ENCODE assay signal across 16 cellular contexts in the genomic region with DNA sequence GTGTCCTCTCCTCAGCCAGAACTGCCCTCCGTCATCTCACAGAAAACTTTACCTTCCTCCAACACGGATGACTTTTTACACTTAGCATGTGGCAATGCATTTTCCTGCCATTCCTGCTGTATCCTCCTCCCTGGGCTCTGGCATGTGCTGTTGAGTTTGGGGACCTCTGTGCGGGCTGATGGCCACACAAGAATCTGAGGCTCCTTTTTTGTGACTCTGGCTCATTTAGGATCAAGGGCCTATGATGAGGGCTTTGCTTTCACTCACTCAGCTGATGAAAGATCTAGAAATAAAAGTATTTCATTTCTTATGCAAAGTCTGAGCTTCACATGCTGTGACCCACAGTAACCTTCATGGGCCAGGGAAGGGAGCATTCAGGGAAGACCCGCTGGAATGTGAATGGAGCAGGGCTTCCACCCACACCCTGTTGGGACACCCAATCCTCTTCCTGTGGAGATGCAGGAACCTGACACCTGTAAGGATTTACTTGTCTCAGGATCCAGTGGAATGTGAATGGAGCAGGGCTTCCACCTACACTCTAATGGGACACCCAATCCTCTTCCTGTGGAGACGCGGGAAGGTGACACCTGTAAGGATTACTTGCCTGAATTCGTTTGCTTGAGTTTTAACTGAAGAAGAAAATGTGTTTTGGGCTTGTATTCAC.
"Had no signal": no experiment of that assay in that cellular context is flagged by ENCODE, and none has a peak within 500 bp of the region (broad histone marks: within the 10 kb centered on the region; RNA-seq: fewer than 3 reads in every experiment).

No MANE protein-coding gene starts in this region.

- H3K4me1 Mint-ChIP-seq: activated B cell treated with CpG ODN at 0.5 μM for 24 hours; activated CD4-positive, alpha-beta T cell treated with anti-CD3 and anti-CD28 coated beads, Interleukin-2, amount 10 ng/mL, durations not matched to agents 7 days and 5 days; activated naive CD8-positive, alpha-beta T cell treated with anti-CD3 and anti-CD28 coated beads for 36 hours; T-helper 17 cell had no signal

- DNase-seq: activated B cell treated with CpG ODN at 0.5 μM for 24 hours; activated CD4-positive, alpha-beta T cell treated with anti-CD3 and anti-CD28 coated beads, Interleukin-2, amount 10 ng/mL, durations not matched to agents 7 days and 5 days; activated CD8-positive, alpha-beta memory T cell treated with anti-CD3 and anti-CD28 coated beads, Interleukin-2, amount 50 U/mL, for 48 hours; activated naive CD8-positive, alpha-beta T cell treated with anti-CD3 and anti-CD28 coated beads for 36 hours; activated T-cell treated with anti-CD3 and anti-CD28 coated beads, Interleukin-2, amount 50 U/mL, for 72 hours; dorsolateral prefrontal cortex; erythroblast; heart right ventricle; ovary; sigmoid colon; stimulated activated CD4-positive, alpha-beta T cell treated with anti-CD3 and anti-CD28 coated beads, Interleukin-2, amount 100 ng/mL, for 24 hours; stomach; T-helper 17 cell; testis; upper lobe of right lung had no signal

- H3K27ac ChIP-seq: dorsolateral prefrontal cortex, gastroesophageal sphincter, heart right ventricle, ovary, sigmoid colon, stomach, testis, upper lobe of right lung had no signal

- H3K36me3 Mint-ChIP-seq: activated naive CD8-positive, alpha-beta T cell treated with anti-CD3 and anti-CD28 coated beads for 36 hours had no signal

- ATAC-seq: activated T-cell treated with anti-CD3 and anti-CD28 coated beads, Interleukin-2, amount 50 U/mL, for 72 hours; gastroesophageal sphincter; heart right ventricle; T-helper 17 cell; upper lobe of right lung had no signal

- H3K4me1 ChIP-seq: gastroesophageal sphincter, stomach, testis, upper lobe of right lung had no signal

- H3K36me3 ChIP-seq: gastroesophageal sphincter, heart right ventricle, ovary, sigmoid colon, stomach, upper lobe of right lung had no signal

- H3K27ac Mint-ChIP-seq: activated B cell treated with CpG ODN at 0.5 μM for 24 hours; activated CD4-positive, alpha-beta T cell treated with anti-CD3 and anti-CD28 coated beads, Interleukin-2, amount 10 ng/mL, durations not matched to agents 7 days and 5 days; activated naive CD8-positive, alpha-beta T cell treated with anti-CD3 and anti-CD28 coated beads for 36 hours; activated T-cell treated with anti-CD3 and anti-CD28 coated beads, Interleukin-2, amount 50 U/mL, for 72 hours; T-helper 17 cell had no signal

- H3K27me3 Mint-ChIP-seq: activated CD4-positive, alpha-beta T cell treated with anti-CD3 and anti-CD28 coated beads, Interleukin-2, amount 10 ng/mL, durations not matched to agents 7 days and 5 days; activated naive CD8-positive, alpha-beta T cell treated with anti-CD3 and anti-CD28 coated beads for 36 hours had no signal

- H3K4me3 Mint-ChIP-seq: activated B cell treated with CpG ODN at 0.5 μM for 24 hours; activated CD4-positive, alpha-beta T cell treated with anti-CD3 and anti-CD28 coated beads, Interleukin-2, amount 10 ng/mL, durations not matched to agents 7 days and 5 days; activated naive CD8-positive, alpha-beta T cell treated with anti-CD3 and anti-CD28 coated beads for 36 hours; activated T-cell treated with anti-CD3 and anti-CD28 coated beads, Interleukin-2, amount 50 U/mL, for 72 hours; T-helper 17 cell had no signal

- H3K27me3 ChIP-seq: ovary, sigmoid colon, testis, upper lobe of right lung had no signal

- H3K9me3 Mint-ChIP-seq: activated B cell treated with CpG ODN at 0.5 μM for 24 hours; activated CD4-positive, alpha-beta T cell treated with anti-CD3 and anti-CD28 coated beads, Interleukin-2, amount 10 ng/mL, durations not matched to agents 7 days and 5 days; activated naive CD8-positive, alpha-beta T cell treated with anti-CD3 and anti-CD28 coated beads for 36 hours; activated T-cell treated with anti-CD3 and anti-CD28 coated beads, Interleukin-2, amount 50 U/mL, for 72 hours had no signal

- H3K9me3 ChIP-seq: gastroesophageal sphincter, heart right ventricle, ovary, sigmoid colon, stomach, testis, upper lobe of right lung had no signal

- H3K4me3 ChIP-seq: dorsolateral prefrontal cortex, gastroesophageal sphincter, heart right ventricle, ovary, sigmoid colon, stomach, testis, upper lobe of right lung had no signal
